Comparison of ENCODE assay signal across 13 cellular contexts in the genomic region with DNA sequence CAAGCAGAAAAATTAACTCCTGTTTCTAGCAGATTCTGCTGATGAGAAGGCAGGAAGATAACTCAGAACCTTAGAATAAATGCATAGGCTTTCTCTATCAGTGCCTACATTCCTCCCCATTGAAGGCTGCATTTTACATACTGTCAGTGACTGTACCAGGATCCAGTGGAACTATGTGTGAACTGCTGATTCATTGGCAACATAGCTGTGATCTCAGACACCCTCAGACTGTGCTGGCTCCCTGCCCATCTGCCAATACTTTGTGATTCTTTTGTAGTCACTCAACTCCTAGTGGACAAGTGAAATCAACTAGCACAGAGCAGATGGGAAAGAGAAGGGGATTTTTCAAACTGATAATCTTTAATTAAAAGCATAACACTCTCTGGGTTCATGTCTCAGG.
DNase-seq lines count a peak whose midpoint lies in the region; ATAC-seq and TF ChIP-seq lines count a peak whose summit lies in the region.
"Had no signal": no experiment of that assay in that cellular context is flagged by ENCODE, and none has a peak within 500 bp of the region (broad histone marks: within the 10 kb centered on the region; RNA-seq: fewer than 3 reads in every experiment).

No MANE protein-coding gene starts in this region.

- no peaks in the 10 kb centered on the region for H3K9me2 ChIP-seq in GM23338 (ENCODE audit: insufficient read depth)

- CTCF ChIA-PET in A673 (lab: Charles Lee): no interaction called here
- CTCF ChIA-PET in HEK293T (lab: Yijun Ruan, JAX): no interaction called here

- no peak overlapping the region for H3K27ac ChIP-seq in A673 (ENCODE audit: low read depth, low read length, poor library complexity, severe bottlenecking)
- H3K27ac ChIP-seq in WERI-Rb-1: no peak overlapping the region
- no peak overlapping the region for H3K27ac ChIP-seq in GM23338 (ENCODE audit: low read depth)
- H3K27ac ChIP-seq: Peyer's patch had no signal

- H3K9ac ChIP-seq in adipocyte (ENCODE audit: low read length): peak overlapping the region; percentile 11

- no peaks in the 10 kb centered on the region for H3K79me2 ChIP-seq in GM23338 (replicated peaks; ENCODE audit: insufficient read depth)

- H3K4me1 Mint-ChIP-seq in GM23338: peaks cover 11% of the 10 kb centered on the region; the same call in 2 of the 3 replicates
- H3K4me1 Mint-ChIP-seq: activated naive CD8-positive, alpha-beta T cell treated with anti-CD3 and anti-CD28 coated beads, Interleukin-2, amount 50 U/mL, for 24 hours had no signal

- H3K4me2 ChIP-seq in GM23338: no peak overlapping the region

- BruUV-seq in A673 (replicated peaks; lab: Mats Ljungman, UMichigan): no TSS peak

- H3F3A ChIP-seq in GM23338 (replicated peaks; ENCODE audit: low read depth): no peaks in the 10 kb centered on the region

- H3K36me3 Mint-ChIP-seq in GM23338 (ENCODE audit: low read depth): no peaks in the 10 kb centered on the region

- POLR2A ChIA-PET in A673 (lab: Charles Lee; ENCODE audit: low non-redundant PET): no interaction called here
- POLR2A ChIA-PET in HEK293T (lab: Yijun Ruan, JAX): no interaction called here

- peak; percentile 76 for DNase-seq in A673 (ENCODE audit: low spot score)
- DNase-seq in HEK293T (ENCODE audit: extremely low spot score): peak; percentile 5
- DNase-seq in adipocyte (ENCODE audit: low read depth): peak; percentile 28
- DNase-seq in iris pigment epithelial cell (ENCODE audit: low read depth): peak; percentile 95
- no peak for DNase-seq in WERI-Rb-1
- no peak for DNase-seq in GM23338 (ENCODE audit: low spot score)
- DNase-seq in stimulated activated naive CD8-positive, alpha-beta T cell treated with anti-CD3 and anti-CD28 coated beads, Interleukin-15, Interleukin-2, amounts not matched to agents 100 U/mL and 50 U/mL, for 24 hours: no peak
- DNase-seq: activated CD4-positive, alpha-beta T cell treated with anti-CD3 and anti-CD28 coated beads for 48 hours; activated naive CD8-positive, alpha-beta T cell treated with anti-CD3 and anti-CD28 coated beads, Interleukin-2, amount 50 U/mL, for 24 hours; C1 segment of cervical spinal cord; Peyer's patch; substantia nigra had no signal

- no peak for TF ChIP-seq CTCF in A673 (conservative IDR thresholded peaks at IDR 0.05; ENCODE audit: low read depth, low read length)
- TF ChIP-seq CTCF in WERI-Rb-1 (IDR thresholded peaks at IDR 0.05; ENCODE audit: low read depth, low read length): no peak
- no peak for TF ChIP-seq CTCF in GM23338 (conservative IDR thresholded peaks at IDR 0.05; ENCODE audit: low read depth in 2 of 2)

- H3K9me3 ChIP-seq in A673 (ENCODE audit: low read depth, low read length, poor library complexity, severe bottlenecking): no peaks in the 10 kb centered on the region
- no peaks in the 10 kb centered on the region for H3K9me3 ChIP-seq in adipocyte (ENCODE audit: control insufficient read depth, low read length)
- no peaks in the 10 kb centered on the region for H3K9me3 ChIP-seq in WERI-Rb-1 (ENCODE audit: severe bottlenecking)
- H3K9me3 ChIP-seq: Peyer's patch had no signal

- no peak overlapping the region for H2AFZ ChIP-seq in GM23338

- ATAC-seq in GM23338 (no peak), GM18870 (IDR thresholded peaks at IDR 0.05; ENCODE audit: unreplicated experiment) (no peak)
- no peak for ATAC-seq in stimulated activated naive CD8-positive, alpha-beta T cell treated with anti-CD3 and anti-CD28 coated beads, Interleukin-15, Interleukin-2, amounts not matched to agents 100 U/mL and 50 U/mL, for 24 hours
- ATAC-seq: activated naive CD8-positive, alpha-beta T cell treated with anti-CD3 and anti-CD28 coated beads, Interleukin-2, amount 50 U/mL, for 24 hours had no signal

- H3K4me3 ChIP-seq in A673 (ENCODE audit: low read depth, low read length, poor library complexity, severe bottlenecking) (no peak overlapping the region), adipocyte (ENCODE audit: low read length) (peak overlapping the region; percentile 18), WERI-Rb-1 (ENCODE audit: low read depth, low read length) (no peak overlapping the region), GM23338 (no peak overlapping the region)
- H3K4me3 ChIP-seq: Peyer's patch had no signal

- no peaks in the 10 kb centered on the region; the same call in 1 of the 2 replicates for H4K20me1 ChIP-seq in GM23338 (replicated peaks; ENCODE audit: insufficient read depth)

- H3K4me1 ChIP-seq in A673 (ENCODE audit: insufficient read depth, low read length, poor library complexity, severe bottlenecking) (peaks cover 5% of the 10 kb centered on the region), adipocyte (ENCODE audit: control insufficient read depth, insufficient read depth, low read length) (peaks cover 38% of the 10 kb centered on the region), GM23338 (ENCODE audit: insufficient read depth) (no peaks in the 10 kb centered on the region; the same call in 1 of the 2 replicates)
- H3K4me1 ChIP-seq: Peyer's patch had no signal

- H3K27ac Mint-ChIP-seq in GM23338: no peak overlapping the region
- H3K27ac Mint-ChIP-seq: activated naive CD8-positive, alpha-beta T cell treated with anti-CD3 and anti-CD28 coated beads, Interleukin-2, amount 50 U/mL, for 24 hours had no signal

- no peaks in the 10 kb centered on the region for H3K27me3 ChIP-seq in A673 (replicated peaks; ENCODE audit: insufficient read depth, low read depth, low read length, poor library complexity)
- no peaks in the 10 kb centered on the region for H3K27me3 ChIP-seq in adipocyte (replicated peaks; ENCODE audit: control insufficient read depth, insufficient read depth, low read length)
- H3K27me3 ChIP-seq in WERI-Rb-1 (ENCODE audit: insufficient read depth, low read depth, severe bottlenecking): no peaks in the 10 kb centered on the region
- H3K27me3 ChIP-seq in GM23338 (ENCODE audit: insufficient read depth): peaks cover 47% of the 10 kb centered on the region
- H3K27me3 ChIP-seq: Peyer's patch had no signal

- intact Hi-C loops in A673 (cut with micrococcal nuclease; ENCODE audit: unreplicated experiment): no loop called here

- peaks cover under 1% of the 10 kb centered on the region; the same call in 1 of the 3 replicates for H3K9me3 Mint-ChIP-seq in GM23338
- H3K9me3 Mint-ChIP-seq: activated naive CD8-positive, alpha-beta T cell treated with anti-CD3 and anti-CD28 coated beads, Interleukin-2, amount 50 U/mL, for 24 hours had no signal

- H3K27me3 Mint-ChIP-seq in GM23338 (ENCODE audit: insufficient read depth, low read depth, poor library complexity): peaks cover 2% of the 10 kb centered on the region

- H3K4me3 Mint-ChIP-seq in GM23338: no peak overlapping the region
- H3K4me3 Mint-ChIP-seq: activated naive CD8-positive, alpha-beta T cell treated with anti-CD3 and anti-CD28 coated beads, Interleukin-2, amount 50 U/mL, for 24 hours had no signal

- H3K36me3 ChIP-seq in A673 (ENCODE audit: insufficient read depth, low read length, poor library complexity, severe bottlenecking) (no peaks in the 10 kb centered on the region), adipocyte (ENCODE audit: control insufficient read depth, insufficient read depth, low read length, severe bottlenecking) (no peaks in the 10 kb centered on the region), WERI-Rb-1 (no peaks in the 10 kb centered on the region), GM23338 (ENCODE audit: insufficient read depth) (no peaks in the 10 kb centered on the region)
- H3K36me3 ChIP-seq: Peyer's patch had no signal

TF ChIP-seq in HEK293T, 16 proteins besides CTCF, POLR2A, EP300 and RAD21:
- TF ChIP-seq CTBP1 (IDR thresholded peaks at IDR 0.05; ENCODE audit: borderline replicate concordance) (no peak), ARNT (IDR thresholded peaks at IDR 0.05) (no peak), TARDBP (IDR thresholded peaks at IDR 0.05) (no peak), HDGF (IDR thresholded peaks at IDR 0.05; ENCODE audit: borderline replicate concordance) (no peak), SUZ12 (IDR thresholded peaks at IDR 0.05) (no peak), ELF4 (IDR thresholded peaks at IDR 0.05) (no peak), FOXA1 (IDR thresholded peaks at IDR 0.05) (no peak), SP1 (IDR thresholded peaks at IDR 0.05) (no peak), FOXM1 (IDR thresholded peaks at IDR 0.05; ENCODE audit: borderline replicate concordance) (no peak), NFRKB (IDR thresholded peaks at IDR 0.05) (no peak)
- TF ChIP-seq, protein P1, sequence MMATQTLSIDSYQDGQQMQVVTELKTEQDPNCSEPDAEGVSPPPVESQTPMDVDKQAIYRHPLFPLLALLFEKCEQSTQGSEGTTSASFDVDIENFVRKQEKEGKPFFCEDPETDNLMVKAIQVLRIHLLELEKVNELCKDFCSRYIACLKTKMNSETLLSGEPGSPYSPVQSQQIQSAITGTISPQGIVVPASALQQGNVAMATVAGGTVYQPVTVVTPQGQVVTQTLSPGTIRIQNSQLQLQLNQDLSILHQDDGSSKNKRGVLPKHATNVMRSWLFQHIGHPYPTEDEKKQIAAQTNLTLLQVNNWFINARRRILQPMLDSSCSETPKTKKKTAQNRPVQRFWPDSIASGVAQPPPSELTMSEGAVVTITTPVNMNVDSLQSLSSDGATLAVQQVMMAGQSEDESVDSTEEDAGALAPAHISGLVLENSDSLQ (IDR thresholded peaks at IDR 0.05): no peak

TF ChIP-seq in GM23338, 12 proteins besides CTCF, POLR2A, EP300 and RAD21:
- no peak for TF ChIP-seq JUNB (IDR thresholded peaks at IDR 0.05; ENCODE audit: unreplicated experiment)
- TF ChIP-seq POLR2AphosphoS5 (IDR thresholded peaks at IDR 0.05; ENCODE audit: low read depth): no peak
TF ChIP-seq in GM23338: peak in this region for 0.

Comparison
In these comparisons a context has a peak if more than half of its experiments do, and no peak if none do; other contexts are left out.
1. DNase-seq: peak in A673 (single experiment), HEK293T (single experiment), adipocyte (single experiment) and iris pigment epithelial cell (single experiment); none in WERI-Rb-1 (single experiment), GM23338 (single experiment) and stimulated activated naive CD8-positive, alpha-beta T cell treated with anti-CD3 and anti-CD28 coated beads, Interleukin-15, Interleukin-2, amounts not matched to agents 100 U/mL and 50 U/mL, for 24 hours (single experiment).